ENCODE assay signal across 1 cellular context in the genomic region with DNA sequence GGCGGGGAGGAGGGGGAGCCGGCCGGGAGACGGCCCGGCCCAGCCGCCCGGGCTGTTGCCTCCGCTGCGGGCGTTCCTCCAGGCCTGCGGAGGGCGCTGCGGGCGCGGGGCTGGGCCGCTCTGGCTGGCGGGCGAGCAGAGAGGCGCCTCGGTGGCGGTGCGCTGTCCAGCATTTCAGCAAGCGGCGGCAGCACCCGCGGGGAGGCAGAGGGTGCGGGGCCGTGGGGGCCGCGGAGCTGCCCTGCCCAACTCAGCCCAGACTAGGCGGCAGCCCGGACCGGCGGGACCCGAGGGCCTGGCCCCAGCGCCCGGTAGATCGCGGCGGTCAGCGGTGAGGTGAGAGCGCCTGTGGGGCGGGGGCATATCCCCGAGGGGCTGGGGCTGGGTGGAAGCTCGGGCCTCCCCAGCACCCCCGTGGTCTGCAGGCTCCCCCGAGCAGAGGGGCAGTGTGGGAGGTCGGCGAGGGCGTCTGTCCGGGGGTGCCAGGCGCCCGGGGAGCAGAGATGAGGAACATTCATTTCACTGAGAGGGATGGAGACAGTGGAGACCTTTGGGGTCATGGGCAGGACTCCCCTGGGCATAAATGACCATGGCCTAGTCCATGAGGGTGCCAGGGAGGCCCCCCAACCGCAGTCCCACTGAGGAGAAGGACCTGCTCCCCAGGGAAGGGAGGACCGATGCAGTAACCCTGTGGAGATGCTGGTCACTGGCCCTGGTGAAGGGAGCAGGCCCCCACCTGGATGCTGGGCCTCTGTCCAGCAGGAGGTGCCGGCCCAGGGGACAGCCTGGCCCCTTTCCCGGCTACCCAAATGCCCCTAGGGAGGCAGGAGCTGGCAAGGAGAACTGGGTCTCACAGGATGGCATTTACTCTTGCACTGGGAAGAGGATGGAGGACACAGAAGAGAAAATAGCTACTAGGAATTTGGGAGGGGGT.
A peak's percentile ranks its signal among the peaks of the same experiment; 100 is the strongest.
TF ChIP-seq lines count a peak whose summit lies in the region.

A gene with protein sequence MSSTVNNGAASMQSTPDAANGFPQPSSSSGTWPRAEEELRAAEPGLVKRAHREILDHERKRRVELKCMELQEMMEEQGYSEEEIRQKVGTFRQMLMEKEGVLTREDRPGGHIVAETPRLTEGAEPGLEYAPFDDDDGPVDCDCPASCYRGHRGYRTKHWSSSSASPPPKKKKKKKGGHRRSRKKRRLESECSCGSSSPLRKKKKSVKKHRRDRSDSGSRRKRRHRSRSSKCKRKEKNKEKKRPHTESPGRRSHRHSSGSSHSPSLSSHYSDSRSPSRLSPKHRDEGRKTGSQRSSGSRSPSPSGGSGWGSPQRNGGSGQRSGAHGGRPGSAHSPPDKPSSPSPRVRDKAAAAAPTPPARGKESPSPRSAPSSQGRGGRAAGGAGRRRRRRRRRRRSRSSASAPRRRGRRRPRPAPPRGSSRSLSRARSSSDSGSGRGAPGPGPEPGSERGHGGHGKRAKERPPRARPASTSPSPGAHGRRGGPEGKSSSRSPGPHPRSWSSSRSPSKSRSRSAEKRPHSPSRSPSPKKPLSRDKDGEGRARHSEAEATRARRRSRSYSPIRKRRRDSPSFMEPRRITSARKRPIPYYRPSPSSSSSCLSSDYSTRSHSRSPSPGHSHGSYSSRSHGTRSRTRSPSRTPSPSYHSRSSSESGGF (plus strand): TSS at position 165 of the 934 bp plus-strand sequence. CDS start 33,171 bp downstream, outside the sequence.

TF ChIP-seq in K562, 482 proteins besides CTCF, POLR2A, EP300 and RAD21 (continued from another document and continues in another):
- TF ChIP-seq, protein P1, sequence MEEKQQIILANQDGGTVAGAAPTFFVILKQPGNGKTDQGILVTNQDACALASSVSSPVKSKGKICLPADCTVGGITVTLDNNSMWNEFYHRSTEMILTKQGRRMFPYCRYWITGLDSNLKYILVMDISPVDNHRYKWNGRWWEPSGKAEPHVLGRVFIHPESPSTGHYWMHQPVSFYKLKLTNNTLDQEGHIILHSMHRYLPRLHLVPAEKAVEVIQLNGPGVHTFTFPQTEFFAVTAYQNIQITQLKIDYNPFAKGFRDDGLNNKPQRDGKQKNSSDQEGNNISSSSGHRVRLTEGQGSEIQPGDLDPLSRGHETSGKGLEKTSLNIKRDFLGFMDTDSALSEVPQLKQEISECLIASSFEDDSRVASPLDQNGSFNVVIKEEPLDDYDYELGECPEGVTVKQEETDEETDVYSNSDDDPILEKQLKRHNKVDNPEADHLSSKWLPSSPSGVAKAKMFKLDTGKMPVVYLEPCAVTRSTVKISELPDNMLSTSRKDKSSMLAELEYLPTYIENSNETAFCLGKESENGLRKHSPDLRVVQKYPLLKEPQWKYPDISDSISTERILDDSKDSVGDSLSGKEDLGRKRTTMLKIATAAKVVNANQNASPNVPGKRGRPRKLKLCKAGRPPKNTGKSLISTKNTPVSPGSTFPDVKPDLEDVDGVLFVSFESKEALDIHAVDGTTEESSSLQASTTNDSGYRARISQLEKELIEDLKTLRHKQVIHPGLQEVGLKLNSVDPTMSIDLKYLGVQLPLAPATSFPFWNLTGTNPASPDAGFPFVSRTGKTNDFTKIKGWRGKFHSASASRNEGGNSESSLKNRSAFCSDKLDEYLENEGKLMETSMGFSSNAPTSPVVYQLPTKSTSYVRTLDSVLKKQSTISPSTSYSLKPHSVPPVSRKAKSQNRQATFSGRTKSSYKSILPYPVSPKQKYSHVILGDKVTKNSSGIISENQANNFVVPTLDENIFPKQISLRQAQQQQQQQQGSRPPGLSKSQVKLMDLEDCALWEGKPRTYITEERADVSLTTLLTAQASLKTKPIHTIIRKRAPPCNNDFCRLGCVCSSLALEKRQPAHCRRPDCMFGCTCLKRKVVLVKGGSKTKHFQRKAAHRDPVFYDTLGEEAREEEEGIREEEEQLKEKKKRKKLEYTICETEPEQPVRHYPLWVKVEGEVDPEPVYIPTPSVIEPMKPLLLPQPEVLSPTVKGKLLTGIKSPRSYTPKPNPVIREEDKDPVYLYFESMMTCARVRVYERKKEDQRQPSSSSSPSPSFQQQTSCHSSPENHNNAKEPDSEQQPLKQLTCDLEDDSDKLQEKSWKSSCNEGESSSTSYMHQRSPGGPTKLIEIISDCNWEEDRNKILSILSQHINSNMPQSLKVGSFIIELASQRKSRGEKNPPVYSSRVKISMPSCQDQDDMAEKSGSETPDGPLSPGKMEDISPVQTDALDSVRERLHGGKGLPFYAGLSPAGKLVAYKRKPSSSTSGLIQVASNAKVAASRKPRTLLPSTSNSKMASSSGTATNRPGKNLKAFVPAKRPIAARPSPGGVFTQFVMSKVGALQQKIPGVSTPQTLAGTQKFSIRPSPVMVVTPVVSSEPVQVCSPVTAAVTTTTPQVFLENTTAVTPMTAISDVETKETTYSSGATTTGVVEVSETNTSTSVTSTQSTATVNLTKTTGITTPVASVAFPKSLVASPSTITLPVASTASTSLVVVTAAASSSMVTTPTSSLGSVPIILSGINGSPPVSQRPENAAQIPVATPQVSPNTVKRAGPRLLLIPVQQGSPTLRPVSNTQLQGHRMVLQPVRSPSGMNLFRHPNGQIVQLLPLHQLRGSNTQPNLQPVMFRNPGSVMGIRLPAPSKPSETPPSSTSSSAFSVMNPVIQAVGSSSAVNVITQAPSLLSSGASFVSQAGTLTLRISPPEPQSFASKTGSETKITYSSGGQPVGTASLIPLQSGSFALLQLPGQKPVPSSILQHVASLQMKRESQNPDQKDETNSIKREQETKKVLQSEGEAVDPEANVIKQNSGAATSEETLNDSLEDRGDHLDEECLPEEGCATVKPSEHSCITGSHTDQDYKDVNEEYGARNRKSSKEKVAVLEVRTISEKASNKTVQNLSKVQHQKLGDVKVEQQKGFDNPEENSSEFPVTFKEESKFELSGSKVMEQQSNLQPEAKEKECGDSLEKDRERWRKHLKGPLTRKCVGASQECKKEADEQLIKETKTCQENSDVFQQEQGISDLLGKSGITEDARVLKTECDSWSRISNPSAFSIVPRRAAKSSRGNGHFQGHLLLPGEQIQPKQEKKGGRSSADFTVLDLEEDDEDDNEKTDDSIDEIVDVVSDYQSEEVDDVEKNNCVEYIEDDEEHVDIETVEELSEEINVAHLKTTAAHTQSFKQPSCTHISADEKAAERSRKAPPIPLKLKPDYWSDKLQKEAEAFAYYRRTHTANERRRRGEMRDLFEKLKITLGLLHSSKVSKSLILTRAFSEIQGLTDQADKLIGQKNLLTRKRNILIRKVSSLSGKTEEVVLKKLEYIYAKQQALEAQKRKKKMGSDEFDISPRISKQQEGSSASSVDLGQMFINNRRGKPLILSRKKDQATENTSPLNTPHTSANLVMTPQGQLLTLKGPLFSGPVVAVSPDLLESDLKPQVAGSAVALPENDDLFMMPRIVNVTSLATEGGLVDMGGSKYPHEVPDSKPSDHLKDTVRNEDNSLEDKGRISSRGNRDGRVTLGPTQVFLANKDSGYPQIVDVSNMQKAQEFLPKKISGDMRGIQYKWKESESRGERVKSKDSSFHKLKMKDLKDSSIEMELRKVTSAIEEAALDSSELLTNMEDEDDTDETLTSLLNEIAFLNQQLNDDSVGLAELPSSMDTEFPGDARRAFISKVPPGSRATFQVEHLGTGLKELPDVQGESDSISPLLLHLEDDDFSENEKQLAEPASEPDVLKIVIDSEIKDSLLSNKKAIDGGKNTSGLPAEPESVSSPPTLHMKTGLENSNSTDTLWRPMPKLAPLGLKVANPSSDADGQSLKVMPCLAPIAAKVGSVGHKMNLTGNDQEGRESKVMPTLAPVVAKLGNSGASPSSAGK (IDR thresholded peaks at IDR 0.05), result no peak
- TF ChIP-seq CSDE1 (IDR thresholded peaks at IDR 0.05) (no peak), BRD4 (IDR thresholded peaks at IDR 0.05) (no peak), ZNF444 (CRISPR knock-in tag; IDR thresholded peaks at IDR 0.05) (no peak), ZNF134 (CRISPR knock-in tag; conservative IDR thresholded peaks at IDR 0.05) (no peak), CEBPG (CRISPR knock-in tag; IDR thresholded peaks at IDR 0.05) (no peak), CEBPG (tag; conservative IDR thresholded peaks at IDR 0.05 in 1 of 2, IDR thresholded peaks at IDR 0.05 in 1 of 2) (no peak), MECOM (CRISPR knock-in tag; IDR thresholded peaks at IDR 0.05) (no peak), ZNF384 (IDR thresholded peaks at IDR 0.05; ENCODE audit: low read depth, low read length) (0 out of 2 replicates have a peak, but pooled peaks have one; percentile 11), DMBX1 (CRISPR knock-in tag; IDR thresholded peaks at IDR 0.05; ENCODE audit: borderline replicate concordance) (peak; percentile 90)
- TF ChIP-seq, protein P2, sequence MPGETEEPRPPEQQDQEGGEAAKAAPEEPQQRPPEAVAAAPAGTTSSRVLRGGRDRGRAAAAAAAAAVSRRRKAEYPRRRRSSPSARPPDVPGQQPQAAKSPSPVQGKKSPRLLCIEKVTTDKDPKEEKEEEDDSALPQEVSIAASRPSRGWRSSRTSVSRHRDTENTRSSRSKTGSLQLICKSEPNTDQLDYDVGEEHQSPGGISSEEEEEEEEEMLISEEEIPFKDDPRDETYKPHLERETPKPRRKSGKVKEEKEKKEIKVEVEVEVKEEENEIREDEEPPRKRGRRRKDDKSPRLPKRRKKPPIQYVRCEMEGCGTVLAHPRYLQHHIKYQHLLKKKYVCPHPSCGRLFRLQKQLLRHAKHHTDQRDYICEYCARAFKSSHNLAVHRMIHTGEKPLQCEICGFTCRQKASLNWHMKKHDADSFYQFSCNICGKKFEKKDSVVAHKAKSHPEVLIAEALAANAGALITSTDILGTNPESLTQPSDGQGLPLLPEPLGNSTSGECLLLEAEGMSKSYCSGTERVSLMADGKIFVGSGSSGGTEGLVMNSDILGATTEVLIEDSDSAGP (CRISPR knock-in tag; IDR thresholded peaks at IDR 0.05), result no peak
- TF ChIP-seq, protein P3, sequence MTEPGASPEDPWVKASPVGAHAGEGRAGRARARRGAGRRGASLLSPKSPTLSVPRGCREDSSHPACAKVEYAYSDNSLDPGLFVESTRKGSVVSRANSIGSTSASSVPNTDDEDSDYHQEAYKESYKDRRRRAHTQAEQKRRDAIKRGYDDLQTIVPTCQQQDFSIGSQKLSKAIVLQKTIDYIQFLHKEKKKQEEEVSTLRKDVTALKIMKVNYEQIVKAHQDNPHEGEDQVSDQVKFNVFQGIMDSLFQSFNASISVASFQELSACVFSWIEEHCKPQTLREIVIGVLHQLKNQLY (CRISPR knock-in tag; conservative IDR thresholded peaks at IDR 0.05), result no peak
- TF ChIP-seq, protein P4, sequence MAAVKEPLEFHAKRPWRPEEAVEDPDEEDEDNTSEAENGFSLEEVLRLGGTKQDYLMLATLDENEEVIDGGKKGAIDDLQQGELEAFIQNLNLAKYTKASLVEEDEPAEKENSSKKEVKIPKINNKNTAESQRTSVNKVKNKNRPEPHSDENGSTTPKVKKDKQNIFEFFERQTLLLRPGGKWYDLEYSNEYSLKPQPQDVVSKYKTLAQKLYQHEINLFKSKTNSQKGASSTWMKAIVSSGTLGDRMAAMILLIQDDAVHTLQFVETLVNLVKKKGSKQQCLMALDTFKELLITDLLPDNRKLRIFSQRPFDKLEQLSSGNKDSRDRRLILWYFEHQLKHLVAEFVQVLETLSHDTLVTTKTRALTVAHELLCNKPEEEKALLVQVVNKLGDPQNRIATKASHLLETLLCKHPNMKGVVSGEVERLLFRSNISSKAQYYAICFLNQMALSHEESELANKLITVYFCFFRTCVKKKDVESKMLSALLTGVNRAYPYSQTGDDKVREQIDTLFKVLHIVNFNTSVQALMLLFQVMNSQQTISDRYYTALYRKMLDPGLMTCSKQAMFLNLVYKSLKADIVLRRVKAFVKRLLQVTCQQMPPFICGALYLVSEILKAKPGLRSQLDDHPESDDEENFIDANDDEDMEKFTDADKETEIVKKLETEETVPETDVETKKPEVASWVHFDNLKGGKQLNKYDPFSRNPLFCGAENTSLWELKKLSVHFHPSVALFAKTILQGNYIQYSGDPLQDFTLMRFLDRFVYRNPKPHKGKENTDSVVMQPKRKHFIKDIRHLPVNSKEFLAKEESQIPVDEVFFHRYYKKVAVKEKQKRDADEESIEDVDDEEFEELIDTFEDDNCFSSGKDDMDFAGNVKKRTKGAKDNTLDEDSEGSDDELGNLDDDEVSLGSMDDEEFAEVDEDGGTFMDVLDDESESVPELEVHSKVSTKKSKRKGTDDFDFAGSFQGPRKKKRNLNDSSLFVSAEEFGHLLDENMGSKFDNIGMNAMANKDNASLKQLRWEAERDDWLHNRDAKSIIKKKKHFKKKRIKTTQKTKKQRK (IDR thresholded peaks at IDR 0.05; ENCODE audit: borderline replicate concordance, low read depth, low read length), result no peak
- TF ChIP-seq, protein P5, sequence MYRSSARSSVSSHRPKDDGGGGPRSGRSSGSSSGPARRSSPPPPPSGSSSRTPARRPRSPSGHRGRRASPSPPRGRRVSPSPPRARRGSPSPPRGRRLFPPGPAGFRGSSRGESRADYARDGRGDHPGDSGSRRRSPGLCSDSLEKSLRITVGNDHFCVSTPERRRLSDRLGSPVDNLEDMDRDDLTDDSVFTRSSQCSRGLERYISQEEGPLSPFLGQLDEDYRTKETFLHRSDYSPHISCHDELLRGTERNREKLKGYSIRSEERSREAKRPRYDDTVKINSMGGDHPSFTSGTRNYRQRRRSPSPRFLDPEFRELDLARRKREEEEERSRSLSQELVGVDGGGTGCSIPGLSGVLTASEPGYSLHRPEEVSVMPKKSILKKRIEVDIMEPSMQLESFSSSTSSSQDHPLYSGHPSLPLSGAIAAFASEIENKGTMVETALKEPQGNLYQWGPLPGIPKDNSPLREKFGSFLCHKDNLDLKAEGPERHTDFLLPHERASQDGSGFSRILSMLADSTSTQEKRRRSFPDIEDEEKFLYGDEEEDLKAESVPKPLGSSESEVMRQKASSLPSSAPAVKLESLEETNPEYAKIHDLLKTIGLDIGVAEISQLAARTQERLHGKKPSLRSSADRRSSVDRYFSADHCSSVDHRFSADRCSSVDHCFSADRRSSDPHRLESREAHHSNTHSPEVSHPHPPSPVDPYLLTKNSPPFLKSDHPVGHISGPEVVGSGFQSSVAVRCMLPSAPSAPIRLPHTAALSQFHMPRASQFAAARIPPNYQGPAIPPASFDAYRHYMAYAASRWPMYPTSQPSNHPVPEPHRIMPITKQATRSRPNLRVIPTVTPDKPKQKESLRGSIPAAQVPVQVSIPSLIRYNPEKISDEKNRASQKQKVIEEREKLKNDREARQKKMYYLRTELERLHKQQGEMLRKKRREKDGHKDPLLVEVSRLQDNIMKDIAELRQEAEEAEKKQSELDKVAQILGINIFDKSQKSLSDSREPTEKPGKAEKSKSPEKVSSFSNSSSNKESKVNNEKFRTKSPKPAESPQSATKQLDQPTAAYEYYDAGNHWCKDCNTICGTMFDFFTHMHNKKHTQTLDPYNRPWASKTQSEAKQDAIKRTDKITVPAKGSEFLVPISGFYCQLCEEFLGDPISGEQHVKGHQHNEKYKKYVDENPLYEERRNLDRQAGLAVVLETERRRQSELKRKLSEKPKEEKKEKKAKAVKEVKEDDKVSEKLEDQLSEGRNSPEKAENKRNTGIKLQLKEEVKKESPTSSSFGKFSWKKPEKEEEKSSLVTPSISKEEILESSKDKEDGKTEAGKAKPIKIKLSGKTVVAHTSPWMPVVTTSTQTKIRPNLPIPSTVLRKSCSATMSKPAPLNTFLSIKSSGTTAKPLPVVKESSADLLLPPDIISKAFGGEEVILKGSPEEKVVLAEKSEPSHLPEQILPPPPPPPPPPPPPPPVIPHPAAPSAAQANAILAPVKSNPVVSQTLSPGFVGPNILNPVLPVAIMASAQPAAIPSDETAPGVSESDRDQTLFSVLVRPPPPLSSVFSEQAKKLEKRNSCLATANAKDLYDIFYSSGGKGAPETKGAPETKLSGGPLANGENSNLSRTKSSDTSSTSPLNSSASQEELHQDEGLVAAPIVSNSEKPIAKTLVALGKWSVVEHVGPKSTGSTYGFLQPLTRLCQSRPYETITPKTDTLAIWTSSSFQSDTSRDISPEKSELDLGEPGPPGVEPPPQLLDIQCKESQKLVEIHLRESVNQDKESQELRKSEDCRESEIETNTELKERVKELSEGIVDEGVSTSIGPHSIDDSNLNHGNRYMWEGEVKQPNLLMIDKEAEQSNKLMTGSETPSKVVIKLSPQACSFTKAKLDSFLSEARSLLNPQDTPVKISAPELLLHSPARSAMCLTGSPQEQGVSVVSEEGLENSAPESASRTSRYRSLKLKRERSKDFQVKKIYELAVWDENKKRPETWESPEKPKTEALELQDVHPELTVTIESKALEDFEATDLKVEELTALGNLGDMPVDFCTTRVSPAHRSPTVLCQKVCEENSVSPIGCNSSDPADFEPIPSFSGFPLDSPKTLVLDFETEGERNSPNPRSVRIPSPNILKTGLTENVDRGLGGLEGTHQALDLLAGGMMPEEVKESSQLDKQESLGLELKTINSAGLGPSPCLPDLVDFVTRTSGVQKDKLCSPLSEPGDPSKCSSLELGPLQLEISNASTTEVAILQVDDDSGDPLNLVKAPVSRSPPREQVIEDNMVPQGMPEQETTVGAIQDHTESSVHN (IDR thresholded peaks at IDR 0.05; ENCODE audit: borderline replicate concordance in 1 of 2, low read depth in 1 of 2), result no peak
